ENCODE assay signal across 9 cellular contexts in the genomic region with DNA sequence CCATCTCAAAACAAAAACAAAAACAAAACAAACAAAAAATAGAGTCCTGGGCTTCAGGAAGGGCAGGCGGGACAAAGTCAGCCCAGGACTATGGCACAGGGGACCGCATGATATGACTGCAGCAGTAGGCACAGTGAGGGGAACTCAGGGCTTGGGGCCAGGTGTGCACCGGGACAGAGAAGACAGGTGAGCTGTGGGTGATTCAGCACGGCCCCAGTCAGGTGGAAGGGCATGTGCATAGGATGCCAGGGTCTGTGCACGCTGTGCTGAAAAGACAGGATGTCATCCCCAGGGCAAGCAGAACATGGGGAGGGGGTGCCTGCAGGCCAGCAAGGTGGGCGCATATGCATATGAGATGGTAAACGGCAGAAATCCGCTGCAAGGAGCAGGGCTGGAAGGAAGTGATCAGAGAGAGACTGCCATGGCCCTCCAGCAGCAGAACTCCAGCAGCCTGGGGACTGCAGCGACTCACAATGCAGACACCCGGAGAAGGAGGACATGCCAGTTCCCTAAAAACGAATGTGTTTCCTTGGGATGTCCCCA. TPM values are rescaled to one million over a fixed set of nuclear protein-coding genes. Genes with fewer than 3 reads are reported as not detected.
DNase-seq lines count a peak whose midpoint lies in the region; ATAC-seq and TF ChIP-seq lines count a peak whose summit lies in the region.
"Had no signal": no experiment of that assay in that cellular context is flagged by ENCODE, and none has a peak within 500 bp of the region (broad histone marks: within the 10 kb centered on the region; RNA-seq: fewer than 3 reads in every experiment).

No MANE protein-coding gene starts in this region.

- no peaks in the 10 kb centered on the region for H3K27me3 ChIP-seq in CD8-positive, alpha-beta T cell (ENCODE audit: insufficient read depth, low read length)
- no peaks in the 10 kb centered on the region for H3K27me3 ChIP-seq in Loucy (ENCODE audit: insufficient read depth, low read length, poor library complexity, severe bottlenecking)
- no peaks in the 10 kb centered on the region for H3K27me3 ChIP-seq in trophoblast cell (ENCODE audit: insufficient read depth, low read length)
- H3K27me3 ChIP-seq in body of pancreas, result no peaks in the 10 kb centered on the region

- H3K4ac ChIP-seq in trophoblast cell (ENCODE audit: low read depth, low read length), result peak overlapping the region; percentile 42

- H3K79me2 ChIP-seq in Loucy (ENCODE audit: insufficient read depth, low read length), result peaks cover 90% of the 10 kb centered on the region
- H3K79me2 ChIP-seq in trophoblast cell (ENCODE audit: control insufficient read depth, insufficient read depth, low read length, poor library complexity), result peaks cover 15% of the 10 kb centered on the region

- no peaks in the 10 kb centered on the region for H3K9me2 ChIP-seq in Loucy (replicated peaks; ENCODE audit: low read depth, low read length)

- H3K9me3 ChIP-seq in CD8-positive, alpha-beta T cell (ENCODE audit: low read length), result no peaks in the 10 kb centered on the region
- H3K9me3 ChIP-seq in Loucy (ENCODE audit: insufficient read depth, low read depth, low read length) (no peaks in the 10 kb centered on the region), trophoblast cell (ENCODE audit: insufficient read depth, low read depth, low read length) (no peaks in the 10 kb centered on the region), body of pancreas (no peaks in the 10 kb centered on the region)

- H4K8ac ChIP-seq in trophoblast cell (ENCODE audit: low read depth, low read length), result no peak overlapping the region

- no peak overlapping the region for H2BK12ac ChIP-seq in trophoblast cell (ENCODE audit: low read length)

- no peak overlapping the region for H3K14ac ChIP-seq in trophoblast cell (ENCODE audit: low read length)

- peak overlapping the region; percentile 57 for H3K4me2 ChIP-seq in Loucy (ENCODE audit: low read depth, low read length, poor library complexity, severe bottlenecking)
- H3K4me2 ChIP-seq in trophoblast cell (ENCODE audit: low read length), result peak overlapping the region; percentile 5

- no peaks in the 10 kb centered on the region for H3K27me3 Mint-ChIP-seq in CD8-positive, alpha-beta T cell (ENCODE audit: low read depth)

- H3K23ac ChIP-seq in trophoblast cell (ENCODE audit: low read length), result no peak overlapping the region

- no peak for TF ChIP-seq POLR2A in body of pancreas (IDR thresholded peaks at IDR 0.05)

- no peak overlapping the region for H3K18ac ChIP-seq in trophoblast cell (ENCODE audit: low read length)

- H2AFZ ChIP-seq in Loucy (ENCODE audit: low read length), result no peak overlapping the region
- H2AFZ ChIP-seq in trophoblast cell (ENCODE audit: insufficient read depth, low read length, poor library complexity), result no peak overlapping the region

- WGBS in trophoblast cell (ENCODE audit: extremely low coverage, insufficient coverage, insufficient read length), result no CpG with 5 or more reads among the region's 11 CpGs
- WGBS in body of pancreas, 2 donors, result 68 to 72% methylated on average over 11 of the region's 11 CpGs

- no peak for ATAC-seq in CD8-positive, alpha-beta T cell
- no peak for ATAC-seq in body of pancreas
- ATAC-seq in HG03432 (IDR thresholded peaks at IDR 0.05; ENCODE audit: unreplicated experiment), result no peak

- peaks cover 6% of the 10 kb centered on the region for H3K36me3 Mint-ChIP-seq in CD8-positive, alpha-beta T cell

- no peak overlapping the region for H2AK5ac ChIP-seq in trophoblast cell (ENCODE audit: low read length)

- no peak overlapping the region for H2BK5ac ChIP-seq in trophoblast cell (ENCODE audit: low read depth, low read length, poor library complexity)

- peaks cover 53% of the 10 kb centered on the region for H3K4me1 Mint-ChIP-seq in CD8-positive, alpha-beta T cell (ENCODE audit: low read depth)

- H2BK120ac ChIP-seq in trophoblast cell (ENCODE audit: insufficient read depth, low read length, poor library complexity), result no peak overlapping the region

- no peak overlapping the region for H3K27ac Mint-ChIP-seq in CD8-positive, alpha-beta T cell

- no peaks in the 10 kb centered on the region for H3K9me3 Mint-ChIP-seq in CD8-positive, alpha-beta T cell

- TF ChIP-seq CTCF in CD8-positive, alpha-beta T cell (IDR thresholded peaks at IDR 0.05), result no peak
- TF ChIP-seq CTCF in Loucy (conservative IDR thresholded peaks at IDR 0.05; ENCODE audit: low read length) (no peak), epithelial cell of esophagus (IDR thresholded peaks at IDR 0.05; ENCODE audit: insufficient read depth, low read depth, low read length, missing control alignments) (no peak), body of pancreas (IDR thresholded peaks at IDR 0.05) (no peak), GM10266 (IDR thresholded peaks at IDR 0.05; ENCODE audit: control insufficient read depth, insufficient read depth, low read depth, missing control alignments) (no peak)

- H3K4me3 Mint-ChIP-seq in CD8-positive, alpha-beta T cell, result peak overlapping the region; percentile 19

- H3K79me1 ChIP-seq in trophoblast cell (ENCODE audit: low read length), result peaks cover 2% of the 10 kb centered on the region

- POLR2A ChIA-PET in CD8-positive, alpha-beta T cell (lab: Charles Lee), result interaction anchor here (0.6 kb wide), 1 partner anchor 40 kb away, joined by 3 read pairs; no protein-coding TSS in a partner anchor

- H3K9ac ChIP-seq in Loucy (ENCODE audit: low read depth, low read length, poor library complexity, severe bottlenecking), result peak overlapping the region; percentile 46
- H3K9ac ChIP-seq in trophoblast cell (ENCODE audit: low read length), result no peak overlapping the region

- no peak for DNase-seq in CD8-positive, alpha-beta T cell
- DNase-seq in epithelial cell of esophagus (ENCODE audit: low read depth), result peak; percentile 32
- no peak for DNase-seq in trophoblast cell
- DNase-seq in body of pancreas, result no peak
- no peak for DNase-seq in GM10266 (ENCODE audit: extremely low spot score)
- DNase-seq in medulla oblongata (ENCODE audit: extremely low spot score), result no peak

- no peak overlapping the region for H4K12ac ChIP-seq in trophoblast cell (ENCODE audit: low read depth, low read length)

- no peaks in the 10 kb centered on the region for H3K36me3 ChIP-seq in CD8-positive, alpha-beta T cell (ENCODE audit: insufficient read depth, low read length)
- no peaks in the 10 kb centered on the region for H3K36me3 ChIP-seq in Loucy (ENCODE audit: insufficient read depth, low read length)
- no peaks in the 10 kb centered on the region for H3K36me3 ChIP-seq in trophoblast cell (ENCODE audit: control insufficient read depth in 1 of 2, insufficient read depth in 2 of 2, low read length in 2 of 2)
- H3K36me3 ChIP-seq in body of pancreas (replicated peaks in 1 of 2; ENCODE audit: insufficient read depth in 1 of 2, low read depth in 2 of 2), result no peaks in the 10 kb centered on the region

- intact Hi-C loops in CD8-positive, alpha-beta T cell (cut with DNase I, micrococcal nuclease), result no loop called here
- intact Hi-C loops in body of pancreas (cut with DNase I), result no loop called here

- peaks cover 32% of the 10 kb centered on the region for H3K4me1 ChIP-seq in CD8-positive, alpha-beta T cell (ENCODE audit: insufficient read depth, low read length)
- peaks cover 25% of the 10 kb centered on the region for H3K4me1 ChIP-seq in Loucy (ENCODE audit: insufficient read depth, low read length, poor library complexity, severe bottlenecking)
- H3K4me1 ChIP-seq in trophoblast cell (ENCODE audit: control insufficient read depth in 1 of 2, insufficient read depth in 2 of 2, low read length in 2 of 2), result peaks cover 25 to 27% of the 10 kb centered on the region in 2 experiments
- peaks cover 38% of the 10 kb centered on the region for H3K4me1 ChIP-seq in body of pancreas

- peaks cover 25% of the 10 kb centered on the region for H4K20me1 ChIP-seq in Loucy (ENCODE audit: insufficient read depth, low read length, poor library complexity, severe bottlenecking)

- no peaks in the 10 kb centered on the region for H3F3A ChIP-seq in Loucy (ENCODE audit: low read depth)

- CTCF ChIA-PET in CD8-positive, alpha-beta T cell (lab: Charles Lee), result no interaction called here

- H3K27ac ChIP-seq in CD8-positive, alpha-beta T cell (ENCODE audit: low read depth, low read length), result no peak overlapping the region
- no peak overlapping the region for H3K27ac ChIP-seq in trophoblast cell (ENCODE audit: low read depth, low read length)
- H3K27ac ChIP-seq in body of pancreas, result peak overlapping the region in 1 of 4 donors; percentile 20

- no peak overlapping the region for H3K4me3 ChIP-seq in CD8-positive, alpha-beta T cell (ENCODE audit: low read depth, low read length)
- peak overlapping the region; percentile 5 for H3K4me3 ChIP-seq in Loucy (ENCODE audit: low read length, poor library complexity, severe bottlenecking)
- no peak overlapping the region for H3K4me3 ChIP-seq in epithelial cell of esophagus (ENCODE audit: low read length)
- no peak overlapping the region for H3K4me3 ChIP-seq in trophoblast cell (ENCODE audit: low read depth, low read length)
- no peak overlapping the region for H3K4me3 ChIP-seq in body of pancreas

- H4K91ac ChIP-seq in trophoblast cell (ENCODE audit: low read depth, low read length), result no peak overlapping the region

RNA-seq across cellular contexts. Expression of gene EPS15L1, which starts 15.0 kb away (rescaled TPM):
- total RNA-seq in CD8-positive, alpha-beta T cell, result 10 to 100 TPM; 23.4 to 25.3 TPM
- polyA plus RNA-seq in trophoblast cell (2013), result 18.1 and 19.9 TPM in 2 replicates
- total RNA-seq in body of pancreas, result 10 to 100 TPM in 1 of 2 donors, 1 to 10 TPM in 1; 9.1 to 20.8 TPM

RNA-seq across cellular contexts. Expression of gene CALR3, which starts 39.2 kb away (rescaled TPM):
- total RNA-seq in CD8-positive, alpha-beta T cell, result not detected
- polyA plus RNA-seq in trophoblast cell (2013), result 0.12 and 0.25 TPM in 2 replicates
- not detected for total RNA-seq in body of pancreas
- total RNA-seq: pulmonary artery endothelial cell had no signal

RNA-seq across cellular contexts. Expression of gene C19orf44, which starts 39.5 kb away (rescaled TPM):
- under 1 TPM; 0.52 to 0.61 TPM for total RNA-seq in CD8-positive, alpha-beta T cell
- polyA plus RNA-seq in trophoblast cell (2013), result 2.6 and 2.7 TPM in 2 replicates
- total RNA-seq in body of pancreas, result 10 to 100 TPM in 1 of 2 donors, 1 to 10 TPM in 1; 4.9 to 14.8 TPM
